ENCODE assay signal across 21 cellular contexts in the genomic region with DNA sequence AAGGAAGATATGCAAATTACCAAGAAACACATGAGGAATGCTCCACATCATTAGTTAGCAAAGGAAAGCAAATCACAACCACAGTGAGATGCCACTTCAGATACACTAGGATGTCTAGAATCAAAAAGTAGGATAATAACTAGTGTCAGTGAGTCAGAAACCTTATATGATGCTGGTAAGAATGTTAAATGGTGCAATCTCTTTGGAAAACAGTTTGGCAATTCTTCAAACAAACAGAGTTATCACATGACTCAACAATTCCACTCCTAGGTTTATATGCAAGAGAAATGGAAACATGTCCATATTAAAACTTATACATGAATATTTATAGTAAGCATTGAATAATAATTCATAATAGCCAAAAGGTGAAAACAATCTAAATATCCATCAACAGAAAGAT.
DNase-seq lines count a peak whose midpoint lies in the region; ATAC-seq and TF ChIP-seq lines count a peak whose summit lies in the region.
"Had no signal": no experiment of that assay in that cellular context is flagged by ENCODE, and none has a peak within 500 bp of the region (broad histone marks: within the 10 kb centered on the region; RNA-seq: fewer than 3 reads in every experiment).

No MANE protein-coding gene starts in this region.

- H3K27me3 ChIP-seq in dorsolateral prefrontal cortex = no peaks in the 10 kb centered on the region

- no peak overlapping the region for H3K4me3 ChIP-seq in epithelial cell of esophagus (ENCODE audit: low read length)
- H3K4me3 ChIP-seq in dorsolateral prefrontal cortex = no peak overlapping the region

- TF ChIP-seq CTCF in epithelial cell of esophagus (IDR thresholded peaks at IDR 0.05; ENCODE audit: insufficient read depth, low read depth, low read length, missing control alignments) = no peak
- no peak for TF ChIP-seq CTCF in dorsolateral prefrontal cortex (IDR thresholded peaks at IDR 0.05 in 54 of 56, conservative IDR thresholded peaks at IDR 0.05 in 2 of 56; ENCODE audit: low read depth in 1 of 56, partially characterized antibody in 56 of 56)

- peaks cover 0 to 2% of the 10 kb centered on the region in 2 donors for H3K36me3 Mint-ChIP-seq in activated T-cell treated with anti-CD3 and anti-CD28 coated beads, Interleukin-2, amount 50 U/mL, for 72 hours (ENCODE audit: insufficient read depth in 2 of 2)
- H3K36me3 Mint-ChIP-seq: CD4-positive, CD25-positive, alpha-beta regulatory T cell had no signal

- H3K27me3 Mint-ChIP-seq in activated T-cell treated with anti-CD3 and anti-CD28 coated beads, Interleukin-2, amount 50 U/mL, for 72 hours (ENCODE audit: low read depth) = no peaks in the 10 kb centered on the region
- H3K27me3 Mint-ChIP-seq: B cell; CD4-positive, CD25-positive, alpha-beta regulatory T cell; IgD-negative memory B cell had no signal

- H3K27ac Mint-ChIP-seq in activated T-cell treated with anti-CD3 and anti-CD28 coated beads, Interleukin-2, amount 50 U/mL, for 72 hours = no peak overlapping the region
- H3K27ac Mint-ChIP-seq: B cell; CD4-positive, CD25-positive, alpha-beta regulatory T cell; IgD-negative memory B cell had no signal

- DNase-seq in EL = peak; percentile 0
- DNase-seq in LHCN-M2 (ENCODE audit: low read depth) = peak; percentile 8
- peak; percentile 12 for DNase-seq in epithelial cell of esophagus (ENCODE audit: low read depth)
- DNase-seq in iris pigment epithelial cell (ENCODE audit: low read depth) = peak; percentile 73
- DNase-seq in activated T-cell treated with anti-CD3 and anti-CD28 coated beads, Interleukin-2, amount 50 U/mL, for 72 hours = no peak
- DNase-seq in dorsolateral prefrontal cortex = no peak
- DNase-seq: CD4-positive, CD25-positive, alpha-beta regulatory T cell; COR-L47; DMS 273 treated with DMSO at 0.1 percent for 48 hours; DND-41; GF-D8; Karpas-422; NCI-H1105; NCI-H1694; NCI-H2081 treated with DMSO at 0.1 percent for 48 hours; NCI-H510A; NCI-H774 had no signal

- no peak overlapping the region for H3K4me3 Mint-ChIP-seq in activated T-cell treated with anti-CD3 and anti-CD28 coated beads, Interleukin-2, amount 50 U/mL, for 72 hours
- H3K4me3 Mint-ChIP-seq: B cell; CD4-positive, CD25-positive, alpha-beta regulatory T cell; IgD-negative memory B cell had no signal

- no peak for ATAC-seq in activated T-cell treated with anti-CD3 and anti-CD28 coated beads, Interleukin-2, amount 50 U/mL, for 72 hours (replicated peaks in 1 of 2)
- ATAC-seq in HG03196 (IDR thresholded peaks at IDR 0.05; ENCODE audit: unreplicated experiment) = no peak
- ATAC-seq: Right ventricle myocardium inferior had no signal

- intact Hi-C loops in dorsolateral prefrontal cortex (cut with DNase I) = no loop called here

- H3K9me3 Mint-ChIP-seq in activated T-cell treated with anti-CD3 and anti-CD28 coated beads, Interleukin-2, amount 50 U/mL, for 72 hours = peaks cover 16 to 17% of the 10 kb centered on the region in 2 donors

- H3K4me1 Mint-ChIP-seq in activated T-cell treated with anti-CD3 and anti-CD28 coated beads, Interleukin-2, amount 50 U/mL, for 72 hours (ENCODE audit: low read depth) = no peaks in the 10 kb centered on the region
- H3K4me1 Mint-ChIP-seq: B cell; CD4-positive, CD25-positive, alpha-beta regulatory T cell; IgD-negative memory B cell had no signal

- H3K27ac ChIP-seq in dorsolateral prefrontal cortex = no peak overlapping the region

Comparison
In these comparisons a context has a peak if more than half of its experiments do, and no peak if none do; other contexts are left out.
1. DNase-seq: peak in EL (single experiment), LHCN-M2 (single experiment), epithelial cell of esophagus (single experiment) and iris pigment epithelial cell (single experiment); none in activated T-cell treated with anti-CD3 and anti-CD28 coated beads, Interleukin-2, amount 50 U/mL, for 72 hours (0 of 2) and dorsolateral prefrontal cortex (0 of 10).